In genomic region chr10:117322258-117322657, GRCh38 we compare ENCODE assay signal across 20 cellular contexts. TPM values are rescaled to one million over a fixed set of nuclear protein-coding genes. Genes with fewer than 3 reads are reported as not detected.
DNase-seq lines count a peak whose midpoint lies in the region; ATAC-seq and TF ChIP-seq lines count a peak whose summit lies in the region.
"Had no signal": no experiment of that assay in that cellular context is flagged by ENCODE, and none has a peak within 500 bp of the region (broad histone marks: within the 10 kb centered on the region; RNA-seq: fewer than 3 reads in every experiment).

No MANE protein-coding gene starts in this region.

- no peaks in the 10 kb centered on the region for H3K9me3 ChIP-seq in thyroid gland
- H3K9me3 ChIP-seq: ascending aorta, SK-N-SH had no signal

- no peak overlapping the region for H3K4me3 ChIP-seq in thyroid gland (replicated peaks in 1 of 3)
- H3K4me3 ChIP-seq: ascending aorta had no signal

- no peaks in the 10 kb centered on the region for H3K36me3 ChIP-seq in thyroid gland
- H3K36me3 ChIP-seq: ascending aorta had no signal

- 24 to 31% methylated on average over 4 of the region's 4 CpGs for WGBS in thyroid gland, 2 donors

- intact Hi-C loops in thyroid gland (cut with DNase I), result loop anchor here (5.0 kb wide), 1 partner anchor 105 kb away; no protein-coding TSS in a partner anchor

- DNase-seq in HT1080 (ENCODE audit: low read depth) (peak; percentile 36), astrocyte of the hippocampus (ENCODE audit: low read depth, low spot score) (peak; percentile 39), kidney tubule cell (ENCODE audit: low spot score) (peak; percentile 26), thyroid gland (peak; percentile 3 to 9), UCSD-AML1 (lab: John Stamatoyannopoulos, UW; ENCODE audit: unreplicated experiment) (no peak), substantia nigra (lab: John Stamatoyannopoulos, UW) (no peak)
- DNase-seq: activated CD4-positive, CD25-positive, alpha-beta regulatory T cell treated with anti-CD3 and anti-CD28 coated beads, Interleukin-2, amount 50 U/mL, for 72 hours; activated CD8-positive, alpha-beta T cell treated with anti-CD3 and anti-CD28 coated beads, Interleukin-2, amount 10 ng/mL, durations not matched to agents 7 days and 5 days; activated T-cell treated with anti-CD3 and anti-CD28 coated beads, Interleukin-2, amount 50 U/mL, for 4 hours; CD8-positive, alpha-beta memory T cell; Karpas-422; naive thymus-derived CD8-positive, alpha-beta T cell; NCI-H1105; NCI-H2107; SK-N-SH had no signal

- peaks cover 18 to 22% of the 10 kb centered on the region in 2 donors for H3K4me1 ChIP-seq in thyroid gland
- H3K4me1 ChIP-seq: ascending aorta had no signal

- no peak for ATAC-seq in GM18517 (IDR thresholded peaks at IDR 0.05; ENCODE audit: unreplicated experiment)
- ATAC-seq: activated CD8-positive, alpha-beta T cell treated with anti-CD3 and anti-CD28 coated beads, Interleukin-2, amount 10 ng/mL, durations not matched to agents 7 days and 5 days; activated T-cell treated with anti-CD3 and anti-CD28 coated beads, Interleukin-2, amount 50 U/mL, for 4 hours; naive thymus-derived CD8-positive, alpha-beta T cell; stimulated activated memory B cell treated with anti-CD40 and anti-IgM and Interleukin-4, amounts not matched to agents 10 μg/mL and 1 μg/mL and 100 μg/mL, for 72 hours had no signal

- no peaks in the 10 kb centered on the region for H3K27me3 ChIP-seq in thyroid gland
- H3K27me3 ChIP-seq: ascending aorta had no signal

- H3K27ac ChIP-seq in thyroid gland (peak overlapping the region in 1 of 3 donors; percentile 11), substantia nigra (ENCODE audit: low read depth, low read length, poor library complexity, severe bottlenecking) (no peak overlapping the region)
- H3K27ac ChIP-seq: ascending aorta, parathyroid adenoma, RWPE1 had no signal

- TF ChIP-seq CTCF in thyroid gland (IDR thresholded peaks at IDR 0.05), result peak in 3 of 6 experiments; percentile 27 to 45 (median 32)

- no peak for TF ChIP-seq POLR2A in thyroid gland (IDR thresholded peaks at IDR 0.05)

RNA-seq across cellular contexts. Expression of gene PDZD8, which starts 53.0 kb away (rescaled TPM):
- 16.7 and 26.1 TPM in 2 replicates for total RNA-seq in HT1080 (2014; rRNA removed; shearing (Covaris generic))
- polyA plus RNA-seq in HT1080 (2015; cell fraction: cytosol; rRNA removed), result 23.4 and 33.8 TPM in 2 replicates
- polyA plus RNA-seq in HT1080 (2015; cell fraction: nucleus; rRNA removed), result 16.9 and 17.0 TPM in 2 replicates
- 10 to 100 TPM; 31.3 to 49.0 (median 35.1) TPM for total RNA-seq in thyroid gland

Comparison
In these comparisons a context has a peak if more than half of its experiments do, and no peak if none do; other contexts are left out.
1. DNase-seq: peak in HT1080 (single experiment), astrocyte of the hippocampus (single experiment), kidney tubule cell (single experiment) and thyroid gland (2 of 2); none in UCSD-AML1 (single experiment) and substantia nigra (0 of 49).